ENCODE assay signal across 19 cellular contexts in genomic region chr10:122087436-122087835, GRCh38.
"Had no signal": no experiment of that assay in that cellular context is flagged by ENCODE, and none has a peak within 500 bp of the region (broad histone marks: within the 10 kb centered on the region; RNA-seq: fewer than 3 reads in every experiment).

No MANE protein-coding gene starts in this region.

- H3K4me1 ChIP-seq: tibial artery, uterus had no signal

- H3K27me3 ChIP-seq: tibial artery, uterus had no signal

- H3K27me3 Mint-ChIP-seq: activated CD4-positive, alpha-beta memory T cell treated with anti-CD3 and anti-CD28 coated beads, Interleukin-2, amount 10 ng/mL, durations not matched to agents 7 days and 5 days; activated CD8-positive, alpha-beta memory T cell treated with anti-CD3 and anti-CD28 coated beads, Interleukin-2, amount 10 ng/mL, durations not matched to agents 7 days and 5 days; activated naive CD8-positive, alpha-beta T cell treated with anti-CD3 and anti-CD28 coated beads, Interleukin-2, amount 10 ng/mL, durations not matched to agents 7 days and 5 days; activated T-helper 17 cell treated with anti-CD3 and anti-CD28 coated beads, Interleukin-2, amount 50 U/mL, for 72 hours had no signal

- H3K27ac ChIP-seq: dorsolateral prefrontal cortex, tibial artery, uterus had no signal

- H3K9me3 Mint-ChIP-seq: activated CD4-positive, alpha-beta memory T cell treated with anti-CD3 and anti-CD28 coated beads, Interleukin-2, amount 10 ng/mL, durations not matched to agents 7 days and 5 days; activated naive CD8-positive, alpha-beta T cell treated with anti-CD3 and anti-CD28 coated beads, Interleukin-2, amount 10 ng/mL, durations not matched to agents 7 days and 5 days; activated T-helper 17 cell treated with anti-CD3 and anti-CD28 coated beads, Interleukin-2, amount 50 U/mL, for 72 hours; nephron progenitor cell; T-cell had no signal

- DNase-seq: activated CD4-positive, alpha-beta memory T cell treated with anti-CD3 and anti-CD28 coated beads, Interleukin-2, amount 10 ng/mL, durations not matched to agents 7 days and 5 days; activated CD4-positive, alpha-beta T cell treated with anti-CD3 and anti-CD28 coated beads for 48 hours; activated CD4-positive, CD25-positive, alpha-beta regulatory T cell; activated CD8-positive, alpha-beta memory T cell treated with anti-CD3 and anti-CD28 coated beads, Interleukin-2, amount 10 ng/mL, durations not matched to agents 7 days and 5 days; activated naive CD4-positive, alpha-beta T cell treated with Interleukin-2 at 50 U/mL for 16 hours; activated naive CD8-positive, alpha-beta T cell treated with anti-CD3 and anti-CD28 coated beads, Interleukin-2, amount 10 ng/mL, durations not matched to agents 7 days and 5 days; amygdala; dorsolateral prefrontal cortex; left colon; nephron progenitor cell; occipital lobe; stimulated activated CD4-positive, alpha-beta T cell treated with anti-CD3 and anti-CD28 coated beads, Interleukin-2, amount 100 ng/mL, for 24 hours; stimulated activated naive CD4-positive, alpha-beta T cell treated with Interleukin-2 at 50 U/mL for 16 hours; T-cell; T-helper 9 cell; tibial artery; uterus had no signal

- H3K4me1 Mint-ChIP-seq: activated CD4-positive, alpha-beta memory T cell treated with anti-CD3 and anti-CD28 coated beads, Interleukin-2, amount 10 ng/mL, durations not matched to agents 7 days and 5 days; activated CD8-positive, alpha-beta memory T cell treated with anti-CD3 and anti-CD28 coated beads, Interleukin-2, amount 10 ng/mL, durations not matched to agents 7 days and 5 days; activated naive CD8-positive, alpha-beta T cell treated with anti-CD3 and anti-CD28 coated beads, Interleukin-2, amount 10 ng/mL, durations not matched to agents 7 days and 5 days; activated T-helper 17 cell treated with anti-CD3 and anti-CD28 coated beads, Interleukin-2, amount 50 U/mL, for 72 hours; nephron progenitor cell; T-cell had no signal

- H3K9me3 ChIP-seq: tibial artery, uterus had no signal

- H3K36me3 Mint-ChIP-seq: activated CD8-positive, alpha-beta memory T cell treated with anti-CD3 and anti-CD28 coated beads, Interleukin-2, amount 10 ng/mL, durations not matched to agents 7 days and 5 days; activated naive CD8-positive, alpha-beta T cell treated with anti-CD3 and anti-CD28 coated beads, Interleukin-2, amount 10 ng/mL, durations not matched to agents 7 days and 5 days; T-cell had no signal

- H3K36me3 ChIP-seq: uterus had no signal

- H3K27ac Mint-ChIP-seq: activated CD4-positive, alpha-beta memory T cell treated with anti-CD3 and anti-CD28 coated beads, Interleukin-2, amount 10 ng/mL, durations not matched to agents 7 days and 5 days; activated CD8-positive, alpha-beta memory T cell treated with anti-CD3 and anti-CD28 coated beads, Interleukin-2, amount 10 ng/mL, durations not matched to agents 7 days and 5 days; activated naive CD8-positive, alpha-beta T cell treated with anti-CD3 and anti-CD28 coated beads, Interleukin-2, amount 10 ng/mL, durations not matched to agents 7 days and 5 days; activated T-helper 17 cell treated with anti-CD3 and anti-CD28 coated beads, Interleukin-2, amount 50 U/mL, for 72 hours; nephron progenitor cell; T-cell had no signal

- FAIRE-seq: colon had no signal

- H3K4me3 ChIP-seq: dorsolateral prefrontal cortex, tibial artery, uterus had no signal

- H3K4me3 Mint-ChIP-seq: activated CD4-positive, alpha-beta memory T cell treated with anti-CD3 and anti-CD28 coated beads, Interleukin-2, amount 10 ng/mL, durations not matched to agents 7 days and 5 days; activated CD8-positive, alpha-beta memory T cell treated with anti-CD3 and anti-CD28 coated beads, Interleukin-2, amount 10 ng/mL, durations not matched to agents 7 days and 5 days; activated naive CD8-positive, alpha-beta T cell treated with anti-CD3 and anti-CD28 coated beads, Interleukin-2, amount 10 ng/mL, durations not matched to agents 7 days and 5 days; activated T-helper 17 cell treated with anti-CD3 and anti-CD28 coated beads, Interleukin-2, amount 50 U/mL, for 72 hours; nephron progenitor cell; T-cell had no signal

- ATAC-seq: activated CD8-positive, alpha-beta memory T cell treated with anti-CD3 and anti-CD28 coated beads, Interleukin-2, amount 10 ng/mL, durations not matched to agents 7 days and 5 days; activated T-helper 17 cell treated with anti-CD3 and anti-CD28 coated beads, Interleukin-2, amount 50 U/mL, for 72 hours; left colon; T-cell had no signal
